Comparison of ENCODE assay signal across 9 cellular contexts in the genomic region with DNA sequence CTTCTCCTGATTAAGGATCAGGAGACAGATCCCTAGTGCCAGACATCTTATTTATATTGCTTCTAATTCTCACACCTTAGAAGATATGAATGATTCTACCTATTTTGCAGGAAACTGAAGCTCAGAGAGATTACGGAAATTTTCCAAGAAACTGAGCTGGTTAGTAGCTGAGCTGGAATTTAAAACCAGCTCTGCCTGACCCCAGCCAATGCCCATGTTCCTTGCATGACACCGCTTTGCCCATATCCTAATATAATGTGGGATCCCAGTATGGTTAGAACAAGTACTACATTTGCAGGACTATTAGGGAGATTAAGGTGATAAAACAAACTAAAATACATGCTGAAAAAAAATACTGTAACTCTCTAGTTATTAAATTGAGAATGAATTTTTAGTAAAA. TPM values are rescaled to one million over a fixed set of nuclear protein-coding genes. Genes with fewer than 3 reads are reported as not detected.
A peak's percentile ranks its signal among the peaks of the same experiment; 100 is the strongest.
DNase-seq lines count a peak whose midpoint lies in the region; ATAC-seq and TF ChIP-seq lines count a peak whose summit lies in the region.
"Had no signal": no experiment of that assay in that cellular context is flagged by ENCODE, and none has a peak within 500 bp of the region (broad histone marks: within the 10 kb centered on the region; RNA-seq: fewer than 3 reads in every experiment).

No MANE protein-coding gene starts in this region.

- no peak overlapping the region for H3K4me3 Mint-ChIP-seq in progenitor cell of endocrine pancreas (ENCODE audit: low read depth)

- H3F3A ChIP-seq in MM.1S (ENCODE audit: insufficient read depth, low read length), result peaks cover 6% of the 10 kb centered on the region

- H3K36me3 Mint-ChIP-seq in progenitor cell of endocrine pancreas (ENCODE audit: insufficient read depth), result no peaks in the 10 kb centered on the region

- peak; percentile 38 for DNase-seq in ELR (ENCODE audit: low read depth)
- DNase-seq in MM.1S, result no peak
- no peak for DNase-seq in progenitor cell of endocrine pancreas (ENCODE audit: low spot score, unreplicated experiment)
- DNase-seq in NCI-H187 (lab: John Stamatoyannopoulos, UW), result no peak
- no peak for DNase-seq in NCI-H524 treated with DMSO at 0.1 percent for 48 hours (lab: John Stamatoyannopoulos, UW)
- DNase-seq: NCI-H2029 treated with DMSO at 0.1 percent for 48 hours, substantia nigra had no signal

- no peaks in the 10 kb centered on the region for H3K9me2 ChIP-seq in MM.1S (replicated peaks; ENCODE audit: insufficient read depth, low read length)

- no peak for ATAC-seq in HG02642 (IDR thresholded peaks at IDR 0.05; ENCODE audit: poor library complexity, unreplicated experiment)

- peaks cover 69% of the 10 kb centered on the region for H3K79me2 ChIP-seq in MM.1S (ENCODE audit: low read length)

- H3K36me3 ChIP-seq in MM.1S (replicated peaks; ENCODE audit: insufficient read depth, low read length) (no peaks in the 10 kb centered on the region), duodenal mucosa (ENCODE audit: control insufficient read depth in 1 of 2, insufficient read depth in 2 of 2, low read length in 2 of 2) (no peaks in the 10 kb centered on the region)

- H3K4me3 ChIP-seq in MM.1S (ENCODE audit: low read length) (peak overlapping the region; percentile 85), duodenal mucosa (ENCODE audit: low read depth in 1 of 2, low read length in 2 of 2) (peak overlapping the region; percentile 98 to 99)

- no peaks in the 10 kb centered on the region for H3K27me3 ChIP-seq in MM.1S (replicated peaks; ENCODE audit: insufficient read depth, low read length)
- no peaks in the 10 kb centered on the region for H3K27me3 ChIP-seq in duodenal mucosa (ENCODE audit: control insufficient read depth in 1 of 2, insufficient read depth in 2 of 2, low read length in 2 of 2)

- H3K27ac ChIP-seq in MM.1S (ENCODE audit: low read length), result no peak overlapping the region
- H3K27ac ChIP-seq in duodenal mucosa (ENCODE audit: low read depth, low read length), result no peak overlapping the region

- H3K9me3 ChIP-seq in MM.1S (replicated peaks; ENCODE audit: insufficient read depth, low read length) (no peaks in the 10 kb centered on the region), duodenal mucosa (ENCODE audit: control insufficient read depth in 1 of 2, low read length in 2 of 2) (no peaks in the 10 kb centered on the region)

- H3K4me2 ChIP-seq in MM.1S (ENCODE audit: low read depth, low read length), result peak overlapping the region; percentile 83

- H3K27me3 Mint-ChIP-seq in progenitor cell of endocrine pancreas, result no peaks in the 10 kb centered on the region

- TF ChIP-seq CTCF in MM.1S (IDR thresholded peaks at IDR 0.05; ENCODE audit: low read length) (no peak), progenitor cell of endocrine pancreas (IDR thresholded peaks at IDR 0.05; ENCODE audit: unreplicated experiment) (no peak)

- no peak overlapping the region for H2AFZ ChIP-seq in MM.1S (ENCODE audit: low read length)

- H3K27ac Mint-ChIP-seq in progenitor cell of endocrine pancreas, result peak overlapping the region; percentile 51

- H4K20me1 ChIP-seq in MM.1S (ENCODE audit: insufficient read depth, low read length), result peaks cover 9% of the 10 kb centered on the region; the same call in 1 of the 2 replicates

- H3K4me1 ChIP-seq in MM.1S (ENCODE audit: low read length), result peaks cover 13% of the 10 kb centered on the region
- H3K4me1 ChIP-seq in duodenal mucosa (ENCODE audit: control insufficient read depth in 1 of 2, insufficient read depth in 2 of 2, low read length in 2 of 2), result peaks cover 24 to 30% of the 10 kb centered on the region in 2 donors

- peaks cover 40% of the 10 kb centered on the region for H3K4me1 Mint-ChIP-seq in progenitor cell of endocrine pancreas (ENCODE audit: low read depth)

- H3K9ac ChIP-seq in MM.1S (ENCODE audit: low read length) (peak overlapping the region; percentile 71; the same call in 1 of the 2 replicates), duodenal mucosa (ENCODE audit: low read depth in 1 of 2, low read length in 2 of 2) (peak overlapping the region in 1 of 2 donors; percentile 88)

- H3K9me3 Mint-ChIP-seq in progenitor cell of endocrine pancreas (ENCODE audit: low read depth), result no peaks in the 10 kb centered on the region

RNA-seq across cellular contexts. Expression of gene TMEM30A, which starts 1.9 kb away (rescaled TPM):
- 74.4 and 77.2 TPM in 2 replicates for total RNA-seq in progenitor cell of endocrine pancreas

RNA-seq across cellular contexts. Expression of gene COX7A2, which starts 39.1 kb away (rescaled TPM):
- total RNA-seq in progenitor cell of endocrine pancreas, result 311 and 314 TPM in 2 replicates
